ENCODE assay signal across 8 cellular contexts in the genomic region with DNA sequence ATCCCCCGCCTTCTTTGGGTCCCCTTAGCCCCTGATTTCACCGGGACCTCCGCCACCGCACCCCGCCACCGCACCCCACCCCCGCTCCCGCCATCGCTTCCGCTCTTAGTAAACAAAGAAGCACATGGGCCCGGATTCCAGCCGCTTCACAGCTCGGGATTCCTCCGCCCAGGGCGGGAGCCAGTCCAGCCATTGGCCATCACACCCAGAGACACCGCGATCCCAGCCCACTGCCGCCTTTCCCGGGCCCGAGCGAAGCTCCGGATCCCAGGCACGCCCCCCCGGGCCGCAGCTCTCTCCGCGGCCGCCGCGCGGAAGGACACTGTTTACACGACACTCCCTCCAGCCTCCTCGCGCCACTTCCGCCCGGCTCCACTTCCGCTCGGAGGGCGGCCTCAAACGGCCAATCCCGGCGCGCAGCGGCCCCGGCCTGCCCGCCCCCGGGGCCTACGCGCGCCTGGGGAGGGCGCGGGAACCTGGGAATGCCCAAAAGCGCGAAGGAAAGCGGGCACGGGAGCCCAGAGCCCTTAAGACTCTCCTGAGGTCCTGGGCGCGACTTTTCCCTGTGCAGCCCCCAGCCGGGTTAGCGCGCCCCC. TPM values are rescaled to one million over a fixed set of nuclear protein-coding genes. Genes with fewer than 3 reads are reported as not detected.
DNase-seq lines count a peak whose midpoint lies in the region; ATAC-seq and TF ChIP-seq lines count a peak whose summit lies in the region.

No MANE protein-coding gene starts in this region.

- H3K27me3 Mint-ChIP-seq in CD4-positive, alpha-beta T cell, result no peaks in the 10 kb centered on the region

- peaks cover 47% of the 10 kb centered on the region for H3K4me1 Mint-ChIP-seq in CD4-positive, alpha-beta T cell (ENCODE audit: low read depth)

- H3K4me3 Mint-ChIP-seq in CD4-positive, alpha-beta T cell, result peak overlapping the region; percentile 98

- intact Hi-C loops in CD4-positive, alpha-beta T cell (cut with DNase I, micrococcal nuclease), result loop anchor here (1.0 to 2.0 kb wide), 6 partner anchors 11 to 50 kb away; a partner anchor contains a TSS

- DNase-seq in CD4-positive, alpha-beta T cell, result peak; percentile 70 to 84 (median 80)
- DNase-seq in HK-2 (ENCODE audit: unreplicated experiment) (peak; percentile 90), NCI-H82 (lab: John Stamatoyannopoulos, UW) (peak; percentile 93), lung microvascular endothelial cell (ENCODE audit: low read depth in 2 of 2) (peak; percentile 99)
- DNase-seq in activated CD8-positive, alpha-beta memory T cell treated with anti-CD3 and anti-CD28 coated beads for 1 hour (ENCODE audit: extremely low read depth in 1 of 2, low read depth in 1 of 2), result peak; percentile 42 to 74
- DNase-seq in effector CD4-positive, alpha-beta T cell, result peak; percentile 77
- DNase-seq in stimulated activated CD4-positive, alpha-beta T cell treated with anti-CD3 and anti-CD28 coated beads, TNF-alpha, amount 100 ng/mL, for 1 hour (ENCODE audit: low read depth in 3 of 3, low spot score in 1 of 3), result peak; percentile 56 to 73 (median 69)

- peak; percentile 72 for ATAC-seq in CD4-positive, alpha-beta T cell (ENCODE audit: poor library complexity)
- ATAC-seq in GM19463 (IDR thresholded peaks at IDR 0.05; ENCODE audit: unreplicated experiment), result peak; percentile 59

- H3K27ac ChIP-seq in CD4-positive, alpha-beta T cell (ENCODE audit: low read depth, low read length), result peak overlapping the region; percentile 95

- no peaks in the 10 kb centered on the region for H3K27me3 ChIP-seq in CD4-positive, alpha-beta T cell (ENCODE audit: control insufficient read depth, insufficient read depth, low read length)

- H3K36me3 Mint-ChIP-seq in CD4-positive, alpha-beta T cell (ENCODE audit: low read depth), result peaks cover 64% of the 10 kb centered on the region

- CTCF ChIA-PET in CD4-positive, alpha-beta T cell (lab: Charles Lee), result interaction anchor here (0.8 to 3.2 kb wide), 4 partner anchors 17 to 464 kb away, joined by 3 to 14 read pairs (median 6); a partner anchor contains a TSS

- POLR2A ChIA-PET in CD4-positive, alpha-beta T cell (lab: Charles Lee), result interaction anchor here (0.6 to 3.7 kb wide), 29 partner anchors 8 to 959 kb away, joined by 3 to 58 read pairs (median 5); a partner anchor contains a TSS

- no peak for TF ChIP-seq CTCF in CD4-positive, alpha-beta T cell (IDR thresholded peaks at IDR 0.05)

- H3K9me3 Mint-ChIP-seq in CD4-positive, alpha-beta T cell, result no peaks in the 10 kb centered on the region

- peak overlapping the region; percentile 98 for H3K27ac Mint-ChIP-seq in CD4-positive, alpha-beta T cell

- H3K9me3 ChIP-seq in CD4-positive, alpha-beta T cell (ENCODE audit: control insufficient read depth, low read length), result no peaks in the 10 kb centered on the region

RNA-seq across cellular contexts. Expression of a gene that starts 0.7 kb away (rescaled TPM):
- 10 to 100 TPM; 54.5 to 56.0 TPM for total RNA-seq in CD4-positive, alpha-beta T cell
- total RNA-seq in lung microvascular endothelial cell, result 25.8 and 61.0 TPM in 2 replicates

RNA-seq across cellular contexts. Expression of a gene that starts 0.9 kb away (rescaled TPM):
- total RNA-seq in CD4-positive, alpha-beta T cell, result 1 to 10 TPM; 2.8 to 4.0 TPM
- 12.5 and 13.1 TPM in 2 replicates for total RNA-seq in lung microvascular endothelial cell

RNA-seq across cellular contexts. Expression of a gene that starts 11.7 kb away (rescaled TPM):
- 10 to 100 TPM; 79.0 to 83.9 TPM for total RNA-seq in CD4-positive, alpha-beta T cell
- total RNA-seq in lung microvascular endothelial cell, result 57.1 and 73.9 TPM in 2 replicates

RNA-seq across cellular contexts. Expression of a gene that starts 18.6 kb away (rescaled TPM):
- total RNA-seq in CD4-positive, alpha-beta T cell, result 10 to 100 TPM; 34.8 to 37.4 TPM
- 17.0 and 20.8 TPM in 2 replicates for total RNA-seq in lung microvascular endothelial cell

RNA-seq across cellular contexts. Expression of a gene that starts 18.9 kb away (rescaled TPM):
- 10 to 100 TPM; 22.5 to 25.6 TPM for total RNA-seq in CD4-positive, alpha-beta T cell
- total RNA-seq in lung microvascular endothelial cell, result 23.1 and 26.2 TPM in 2 replicates

Comparison
In these comparisons a context has a peak if more than half of its experiments do, and no peak if none do; other contexts are left out.
1. Peak in every context shown above with its lines: DNase-seq, ATAC-seq and H3K27ac ChIP-seq.